Comparison of ENCODE assay signal across 8 cellular contexts in genomic region chrX:9465380-9466114, GRCh38. TPM values are rescaled to one million over a fixed set of nuclear protein-coding genes. Genes with fewer than 3 reads are reported as not detected.
DNase-seq lines count a peak whose midpoint lies in the region; ATAC-seq and TF ChIP-seq lines count a peak whose summit lies in the region.

No MANE protein-coding gene starts in this region.

- H3K4me3 ChIP-seq in NT2/D1 (ENCODE audit: insufficient read length, low read depth) = peak overlapping the region; percentile 64
- H3K4me3 ChIP-seq in hepatocyte = peak overlapping the region; percentile 55
- H3K4me3 ChIP-seq in skin epidermis = peak overlapping the region; percentile 56 to 66 (median 61)

- ATAC-seq in GM21619 (IDR thresholded peaks at IDR 0.05; ENCODE audit: unreplicated experiment) (peak; percentile 22), HG02870 (IDR thresholded peaks at IDR 0.05; ENCODE audit: unreplicated experiment) (no peak)

- H3K27ac ChIP-seq in hepatocyte (peak overlapping the region; percentile 76), skin epidermis (peak overlapping the region in 20 of 21 experiments; percentile 39 to 89 (median 76))

- H3K9me2 ChIP-seq in hepatocyte (replicated peaks; ENCODE audit: insufficient read depth) = no peaks in the 10 kb centered on the region

- peak; percentile 18 for DNase-seq in CD1c-positive myeloid dendritic cell (ENCODE audit: extremely low spot score)
- DNase-seq in NT2/D1 (ENCODE audit: low read depth, low spot score) = no peak
- DNase-seq in activated naive CD4-positive, alpha-beta T cell treated with anti-CD3 and anti-CD28 coated beads, Interleukin-2, amount 50 U/mL, for 16 hours = peak; percentile 43
- peak; percentile 19 for DNase-seq in hepatocyte (ENCODE audit: low spot score)
- no peak for DNase-seq in Ammon's horn (ENCODE audit: low spot score)

- H3K79me2 ChIP-seq in hepatocyte = peaks cover 44% of the 10 kb centered on the region

- peak overlapping the region; percentile 40 for H2AFZ ChIP-seq in hepatocyte

- H3K9ac ChIP-seq in NT2/D1 (ENCODE audit: insufficient read length, low read depth) = peak overlapping the region; percentile 79

- 54% methylated on average over 40 of the region's 87 CpGs for WGBS in hepatocyte (ENCODE audit: low lambda C conversion rate, missing lambda C conversion rate)

- no peaks in the 10 kb centered on the region for H3K9me3 ChIP-seq in NT2/D1 (ENCODE audit: insufficient read depth, low read length)
- H3K9me3 ChIP-seq in hepatocyte (ENCODE audit: low read depth) = no peaks in the 10 kb centered on the region

- no peak for TF ChIP-seq CTCF in hepatocyte (IDR thresholded peaks at IDR 0.05; ENCODE audit: poor library complexity)

- H4K20me1 ChIP-seq in hepatocyte (ENCODE audit: insufficient read depth, poor library complexity, severe bottlenecking) = peaks cover 14% of the 10 kb centered on the region

- H3K36me3 ChIP-seq in NT2/D1 (ENCODE audit: insufficient read depth, insufficient read length, low read length) (peaks cover 19% of the 10 kb centered on the region), hepatocyte (replicated peaks; ENCODE audit: insufficient read depth, low read depth) (no peaks in the 10 kb centered on the region)

- H3K4me2 ChIP-seq in hepatocyte = peak overlapping the region; percentile 84

- H3K4me1 ChIP-seq in NT2/D1 (ENCODE audit: insufficient read depth, insufficient read length) (peaks cover 7% of the 10 kb centered on the region), hepatocyte (ENCODE audit: insufficient read depth) (peaks cover 17% of the 10 kb centered on the region)

- H3K27me3 ChIP-seq in NT2/D1 (ENCODE audit: insufficient read depth, insufficient read length) = no peaks in the 10 kb centered on the region
- no peaks in the 10 kb centered on the region for H3K27me3 ChIP-seq in hepatocyte

RNA-seq across cellular contexts. Expression of gene TBL1X, which starts 0.7 kb away (rescaled TPM):
- total RNA-seq in hepatocyte = 14.9 and 18.6 TPM in 2 replicates
- polyA plus RNA-seq in hepatocyte = 12.3 and 16.0 TPM in 2 replicates

Comparison
In these comparisons a context has a peak if more than half of its experiments do, and no peak if none do; other contexts are left out.
1. DNase-seq: peak in CD1c-positive myeloid dendritic cell (single experiment), activated naive CD4-positive, alpha-beta T cell treated with anti-CD3 and anti-CD28 coated beads, Interleukin-2, amount 50 U/mL, for 16 hours (single experiment) and hepatocyte (single experiment); none in NT2/D1 (single experiment) and Ammon's horn (single experiment).
2. Peak in every context shown above with its lines, with median percentiles within 50 percentile points of each other: H3K4me3 ChIP-seq.